ENCODE assay signal across 13 cellular contexts in the genomic region with DNA sequence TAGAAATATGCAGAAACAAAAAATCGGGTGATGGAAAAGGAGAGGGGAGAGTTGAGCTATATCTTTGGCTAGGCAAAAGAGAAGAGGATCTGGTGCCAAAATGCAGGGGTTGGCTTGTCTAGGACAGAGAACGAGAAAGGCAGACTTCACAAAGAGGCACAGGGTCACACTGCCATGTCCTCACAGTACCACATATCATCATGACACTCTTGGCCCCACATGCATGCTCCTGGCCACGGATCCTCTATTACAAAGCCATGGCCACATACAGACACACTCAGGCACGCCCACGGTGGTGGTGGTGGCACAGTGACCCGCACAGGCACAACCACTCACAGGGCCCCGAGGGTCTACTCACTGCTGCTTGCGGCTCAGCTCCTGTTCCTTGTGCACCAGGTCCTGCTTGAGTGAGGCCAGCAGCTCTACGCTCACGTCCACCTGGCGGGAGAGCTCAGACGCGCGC. TPM values are rescaled to one million over a fixed set of nuclear protein-coding genes. Genes with fewer than 3 reads are reported as not detected.
A peak's percentile ranks its signal among the peaks of the same experiment; 100 is the strongest.
DNase-seq lines count a peak whose midpoint lies in the region; ATAC-seq and TF ChIP-seq lines count a peak whose summit lies in the region.
"Had no signal": no experiment of that assay in that cellular context is flagged by ENCODE, and none has a peak within 500 bp of the region (broad histone marks: within the 10 kb centered on the region; RNA-seq: fewer than 3 reads in every experiment).

No MANE protein-coding gene starts in this region.

- peaks cover 31% of the 10 kb centered on the region for H3K36me3 Mint-ChIP-seq in activated T-cell treated with anti-CD3 and anti-CD28 coated beads, Interleukin-2, amount 50 U/mL, for 24 hours (ENCODE audit: low read depth)
- H3K36me3 Mint-ChIP-seq in activated naive CD8-positive, alpha-beta T cell: peaks cover 11% of the 10 kb centered on the region

- H3K9me3 Mint-ChIP-seq in activated T-cell treated with anti-CD3 and anti-CD28 coated beads, Interleukin-2, amount 50 U/mL, for 24 hours: no peaks in the 10 kb centered on the region
- no peaks in the 10 kb centered on the region for H3K9me3 Mint-ChIP-seq in activated naive CD8-positive, alpha-beta T cell (ENCODE audit: low read depth)

- H3K27me3 Mint-ChIP-seq in activated T-cell treated with anti-CD3 and anti-CD28 coated beads, Interleukin-2, amount 50 U/mL, for 24 hours: no peaks in the 10 kb centered on the region
- H3K27me3 Mint-ChIP-seq in activated naive CD8-positive, alpha-beta T cell: no peaks in the 10 kb centered on the region

- TF ChIP-seq POLR2A in suprapubic skin (IDR thresholded peaks at IDR 0.05): no peak

- H3K4me3 ChIP-seq in iPS-18c (ENCODE audit: insufficient read depth, low read depth, low read length) (peak overlapping the region; percentile 61), suprapubic skin (peak overlapping the region; percentile 49)

- peak overlapping the region; percentile 44 for H3K4me3 Mint-ChIP-seq in activated T-cell treated with anti-CD3 and anti-CD28 coated beads, Interleukin-2, amount 50 U/mL, for 24 hours
- peak overlapping the region; percentile 71 for H3K4me3 Mint-ChIP-seq in activated naive CD8-positive, alpha-beta T cell

- no peaks in the 10 kb centered on the region for H3K36me3 ChIP-seq in suprapubic skin

- H3K4me1 ChIP-seq in suprapubic skin: peaks cover 15% of the 10 kb centered on the region

- no peak for ATAC-seq in HG02981 (IDR thresholded peaks at IDR 0.05; ENCODE audit: unreplicated experiment)

- WGBS in suprapubic skin: 32% methylated on average over 8 of the region's 14 CpGs

- H3K27ac Mint-ChIP-seq in activated T-cell treated with anti-CD3 and anti-CD28 coated beads, Interleukin-2, amount 50 U/mL, for 24 hours: peak overlapping the region; percentile 42
- H3K27ac Mint-ChIP-seq in activated naive CD8-positive, alpha-beta T cell: peak overlapping the region; percentile 61

- TF ChIP-seq EP300 in suprapubic skin (IDR thresholded peaks at IDR 0.05): no peak

- H3K9me3 ChIP-seq in iPS-18c (ENCODE audit: control insufficient read depth, insufficient read depth, low read length) (no peaks in the 10 kb centered on the region), suprapubic skin (no peaks in the 10 kb centered on the region)

- H3K27me3 ChIP-seq in suprapubic skin: peaks cover 27% of the 10 kb centered on the region

- H3K4me1 Mint-ChIP-seq in activated T-cell treated with anti-CD3 and anti-CD28 coated beads, Interleukin-2, amount 50 U/mL, for 24 hours (ENCODE audit: low read depth): peaks cover 27% of the 10 kb centered on the region
- peaks cover 24% of the 10 kb centered on the region for H3K4me1 Mint-ChIP-seq in activated naive CD8-positive, alpha-beta T cell (ENCODE audit: low read depth)

- TF ChIP-seq CTCF in suprapubic skin (IDR thresholded peaks at IDR 0.05): no peak

- no peak overlapping the region for H3K27ac ChIP-seq in suprapubic skin

- DNase-seq in activated T-cell treated with anti-CD3 and anti-CD28 coated beads, Interleukin-2, amount 50 U/mL, for 24 hours: no peak
- no peak for DNase-seq in activated T-cell treated with anti-CD3 and anti-CD28 coated beads, Interleukin-2, amount 50 U/mL, for 1 hour
- DNase-seq in suprapubic skin (ENCODE audit: low spot score in 2 of 2) (peak in 1 of 2 donors; percentile 54), H4 (ENCODE audit: low spot score) (no peak), Ammon's horn (ENCODE audit: low spot score) (no peak)
- DNase-seq: activated CD4-positive, alpha-beta T cell treated with anti-CD3 and anti-CD28 coated beads, Interleukin-2, amount 50 U/mL, for 48 hours; effector CD4-positive, alpha-beta T cell; Kasumi-1; OCI-M1; stimulated activated CD4-positive, alpha-beta T cell treated with anti-CD3 and anti-CD28 coated beads, Interleukin-2, amount 100 ng/mL, for 48 hours had no signal

RNA-seq across cellular contexts. Expression of a gene that starts 15.9 kb away (rescaled TPM):
- 1 to 10 TPM; 1.1 to 8.2 (median 5.7) TPM for total RNA-seq in suprapubic skin
- 0.99 and 2.3 TPM in 2 replicates for total RNA-seq in H4 (2014; rRNA removed; shearing (Covaris generic))

RNA-seq across cellular contexts. Expression of a gene that starts 24.9 kb away (rescaled TPM):
- total RNA-seq in suprapubic skin: not detected
- not detected in 2 replicates for total RNA-seq in H4 (2014; rRNA removed; shearing (Covaris generic))

RNA-seq across cellular contexts. Expression of a gene that starts 34.3 kb away (rescaled TPM):
- 100 to 1,000 TPM in 3 of 4 donors, 10 to 100 TPM in 1; 99.7 to 175 (median 158) TPM for total RNA-seq in suprapubic skin
- 534 and 543 TPM in 2 replicates for total RNA-seq in H4 (2014; rRNA removed; shearing (Covaris generic))

RNA-seq across cellular contexts. Expression of a gene that starts 35.4 kb away (rescaled TPM):
- total RNA-seq in suprapubic skin: 10 to 100 TPM in 3 of 4 donors, 1 to 10 TPM in 1; 7.4 to 34.8 (median 25.3) TPM
- total RNA-seq in H4 (2014; rRNA removed; shearing (Covaris generic)): 26.6 and 49.4 TPM in 2 replicates

RNA-seq across cellular contexts. Expression of a gene that starts 54.4 kb away (rescaled TPM):
- 10 to 100 TPM; 17.0 to 38.4 (median 20.0) TPM for total RNA-seq in suprapubic skin
- total RNA-seq in H4 (2014; rRNA removed; shearing (Covaris generic)): 24.6 and 30.0 TPM in 2 replicates
